In the genomic region with DNA sequence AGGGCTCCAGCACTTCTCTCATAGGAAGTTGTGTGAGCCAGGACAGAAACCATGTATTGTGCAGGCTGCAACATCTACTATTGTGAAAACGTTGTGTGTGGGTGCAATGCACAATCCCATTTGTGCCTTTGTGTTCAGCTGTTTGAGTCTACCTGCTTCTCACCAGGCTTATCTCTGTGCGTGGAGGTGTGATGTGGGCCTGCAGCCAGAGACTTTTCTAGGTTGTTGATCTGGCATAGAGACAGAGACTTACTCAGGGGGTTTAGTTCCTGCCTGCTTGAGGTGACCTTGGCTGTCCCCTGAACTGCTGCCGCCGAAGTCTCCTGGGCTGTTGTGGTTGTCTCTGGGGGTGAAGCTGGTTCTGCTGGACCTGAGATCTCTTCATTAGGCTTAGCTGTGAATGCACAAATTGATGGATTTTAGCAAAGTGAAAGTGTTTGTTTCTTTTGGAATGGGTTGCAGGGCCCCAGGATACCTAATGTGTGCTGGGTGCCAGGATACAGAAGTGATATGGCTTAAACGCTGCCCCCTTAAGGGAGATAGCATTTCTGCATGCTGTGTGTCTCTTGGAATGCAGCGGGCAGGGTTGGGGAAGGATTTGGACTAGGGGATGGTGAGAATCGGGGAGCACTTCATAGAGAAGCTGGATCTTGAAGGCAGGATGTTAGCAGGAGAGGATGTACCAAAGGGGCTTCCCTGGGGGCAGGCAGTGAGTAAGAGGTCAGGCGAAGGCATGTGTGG, we compare ENCODE assay signal across 18 cellular contexts. TPM values are rescaled to one million over a fixed set of nuclear protein-coding genes. Genes with fewer than 3 reads are reported as not detected.
DNase-seq lines count a peak whose midpoint lies in the region; TF ChIP-seq lines count a peak whose summit lies in the region.
"Had no signal": no experiment of that assay in that cellular context is flagged by ENCODE, and none has a peak within 500 bp of the region (broad histone marks: within the 10 kb centered on the region; RNA-seq: fewer than 3 reads in every experiment).

No MANE protein-coding gene starts in this region.

- H3K27me3 ChIP-seq in BE2C (peaks cover 3% of the 10 kb centered on the region; the same call in 1 of the 2 replicates), H7 (ENCODE audit: control insufficient read depth, insufficient read depth, low read length) (no peaks in the 10 kb centered on the region; the same call in 1 of the 2 replicates), WERI-Rb-1 (ENCODE audit: insufficient read depth, low read depth, severe bottlenecking) (peaks cover 78% of the 10 kb centered on the region)

- H3K36me3 ChIP-seq in BE2C, result no peaks in the 10 kb centered on the region
- H3K36me3 ChIP-seq in H7 (replicated peaks; ENCODE audit: control insufficient read depth, insufficient read depth, low read length), result no peaks in the 10 kb centered on the region
- no peaks in the 10 kb centered on the region for H3K36me3 ChIP-seq in WERI-Rb-1
- H3K36me3 ChIP-seq: lower lobe of right lung had no signal

- H3K4me3 ChIP-seq in BE2C (ENCODE audit: low read depth, low read length), result no peak overlapping the region
- no peak overlapping the region for H3K4me3 ChIP-seq in H7 (ENCODE audit: insufficient read depth, low read depth, low read length)
- H3K4me3 ChIP-seq in WERI-Rb-1 (ENCODE audit: low read depth, low read length), result no peak overlapping the region
- H3K4me3 ChIP-seq in coronary artery, result no peak overlapping the region
- H3K4me3 ChIP-seq: lower lobe of right lung had no signal

- H3K27me3 Mint-ChIP-seq in activated T-cell treated with anti-CD3 and anti-CD28 coated beads, Interleukin-2, amount 50 U/mL, for 24 hours, result peaks cover 50% of the 10 kb centered on the region

- TF ChIP-seq CTCF in BE2C (IDR thresholded peaks at IDR 0.05; ENCODE audit: low read depth, low read length), result peak; percentile 10; the same call in 1 of the 2 replicates
- 0 out of 2 replicates have a peak, but pooled peaks have one; percentile 11 for TF ChIP-seq CTCF in WERI-Rb-1 (IDR thresholded peaks at IDR 0.05; ENCODE audit: low read depth, low read length)
- TF ChIP-seq CTCF in coronary artery (IDR thresholded peaks at IDR 0.05), result no peak

- H3K9me3 Mint-ChIP-seq in activated T-cell treated with anti-CD3 and anti-CD28 coated beads, Interleukin-2, amount 50 U/mL, for 24 hours, result peaks cover 9% of the 10 kb centered on the region

- no peaks in the 10 kb centered on the region for H3K9me3 ChIP-seq in BE2C
- peaks cover 13% of the 10 kb centered on the region for H3K9me3 ChIP-seq in WERI-Rb-1 (ENCODE audit: severe bottlenecking)
- H3K9me3 ChIP-seq: lower lobe of right lung had no signal

- H3K27ac ChIP-seq in WERI-Rb-1 (no peak overlapping the region), coronary artery (no peak overlapping the region)
- H3K27ac ChIP-seq: lower lobe of right lung had no signal

- H3K36me3 Mint-ChIP-seq in activated T-cell treated with anti-CD3 and anti-CD28 coated beads, Interleukin-2, amount 50 U/mL, for 24 hours (ENCODE audit: low read depth), result no peaks in the 10 kb centered on the region
- H3K36me3 Mint-ChIP-seq: natural killer cell treated with Interleukin-12 subunit alpha and Interleukin-12 subunit beta and Interleukin-15 and Interleukin-18, amount 100 ng/mL, for 72 hours had no signal

- no peaks in the 10 kb centered on the region for H3K4me1 ChIP-seq in BE2C
- H3K4me1 ChIP-seq: lower lobe of right lung had no signal

- H3K4me3 Mint-ChIP-seq in activated T-cell treated with anti-CD3 and anti-CD28 coated beads, Interleukin-2, amount 50 U/mL, for 24 hours, result no peak overlapping the region
- H3K4me3 Mint-ChIP-seq: activated naive CD8-positive, alpha-beta T cell; effector memory CD8-positive, alpha-beta T cell; natural killer cell treated with Interleukin-12 subunit alpha and Interleukin-12 subunit beta and Interleukin-15 and Interleukin-18, amount 100 ng/mL, for 72 hours had no signal

- H3K27ac Mint-ChIP-seq in activated T-cell treated with anti-CD3 and anti-CD28 coated beads, Interleukin-2, amount 50 U/mL, for 24 hours, result no peak overlapping the region
- H3K27ac Mint-ChIP-seq: activated naive CD8-positive, alpha-beta T cell; effector memory CD8-positive, alpha-beta T cell; natural killer cell treated with Interleukin-12 subunit alpha and Interleukin-12 subunit beta and Interleukin-15 and Interleukin-18, amount 100 ng/mL, for 72 hours had no signal

- peaks cover 2% of the 10 kb centered on the region for H3K4me1 Mint-ChIP-seq in activated T-cell treated with anti-CD3 and anti-CD28 coated beads, Interleukin-2, amount 50 U/mL, for 24 hours (ENCODE audit: low read depth)

- DNase-seq in BE2C (no peak), H7 (peak; percentile 53), WERI-Rb-1 (no peak), iPS-NIHi11 (ENCODE audit: low spot score) (peak; percentile 75), NOMO-1 (lab: John Stamatoyannopoulos, UW; ENCODE audit: unreplicated experiment in 2 of 2) (no peak), NCI-H1092 treated with DMSO at 0.1 percent for 48 hours (lab: John Stamatoyannopoulos, UW) (no peak), coronary artery (ENCODE audit: low spot score) (no peak)
- no peak for DNase-seq in activated T-cell treated with anti-CD3 and anti-CD28 coated beads, Interleukin-2, amount 50 U/mL, for 24 hours
- DNase-seq: effector memory CD8-positive, alpha-beta T cell; lower lobe of right lung; NCI-H2081 treated with DMSO at 0.1 percent for 48 hours; NCI-H526; retina had no signal

RNA-seq across cellular contexts. Expression of gene LACRT, which starts 2.5 kb away (rescaled TPM):
- not detected for polyA plus RNA-seq in BE2C (2012; ENCODE audit: insufficient read depth, insufficient read length, low read depth)
- not detected in 2 replicates for total RNA-seq in H7 (2014; rRNA removed; shearing (Covaris generic))
- total RNA-seq: bronchial epithelial cell; lower lobe of right lung; M059J; natural killer cell treated with Interleukin-12 subunit alpha and Interleukin-12 subunit beta and Interleukin-15 and Interleukin-18, amount 100 ng/mL, for 72 hours; subcutaneous adipose tissue had no signal

RNA-seq across cellular contexts. Expression of gene DCD, which starts 16.0 kb away (rescaled TPM):
- not detected for polyA plus RNA-seq in BE2C (2012; ENCODE audit: insufficient read depth, insufficient read length, low read depth)
- not detected in 2 replicates for total RNA-seq in H7 (2014; rRNA removed; shearing (Covaris generic))
- total RNA-seq: bronchial epithelial cell; lower lobe of right lung; M059J; natural killer cell treated with Interleukin-12 subunit alpha and Interleukin-12 subunit beta and Interleukin-15 and Interleukin-18, amount 100 ng/mL, for 72 hours; subcutaneous adipose tissue had no signal

RNA-seq across cellular contexts. Expression of gene PPP1R1A, which starts 43.7 kb away (rescaled TPM):
- polyA plus RNA-seq in BE2C (2012; ENCODE audit: insufficient read depth, insufficient read length, low read depth), result not detected
- 23.8 and 24.3 TPM in 2 replicates for total RNA-seq in H7 (2014; rRNA removed; shearing (Covaris generic))
- total RNA-seq: bronchial epithelial cell; lower lobe of right lung; M059J; natural killer cell treated with Interleukin-12 subunit alpha and Interleukin-12 subunit beta and Interleukin-15 and Interleukin-18, amount 100 ng/mL, for 72 hours had no signal

Comparison
In these comparisons a context has a peak if more than half of its experiments do, and no peak if none do; other contexts are left out.
1. DNase-seq: peak in H7 (single experiment) and iPS-NIHi11 (single experiment); none in BE2C (single experiment), WERI-Rb-1 (single experiment), activated T-cell treated with anti-CD3 and anti-CD28 coated beads, Interleukin-2, amount 50 U/mL, for 24 hours (single experiment), NOMO-1 (0 of 2), NCI-H1092 treated with DMSO at 0.1 percent for 48 hours (single experiment) and coronary artery (single experiment).